1 cellular context compared by ENCODE assay signal in genomic region chr2:86439879-86440630, GRCh38.
TF ChIP-seq lines count a peak whose summit lies in the region.

No MANE protein-coding gene starts in this region.

TF ChIP-seq in H1, 55 proteins besides CTCF, POLR2A, EP300 and RAD21 (continued from another document):
- TF ChIP-seq, protein P1, sequence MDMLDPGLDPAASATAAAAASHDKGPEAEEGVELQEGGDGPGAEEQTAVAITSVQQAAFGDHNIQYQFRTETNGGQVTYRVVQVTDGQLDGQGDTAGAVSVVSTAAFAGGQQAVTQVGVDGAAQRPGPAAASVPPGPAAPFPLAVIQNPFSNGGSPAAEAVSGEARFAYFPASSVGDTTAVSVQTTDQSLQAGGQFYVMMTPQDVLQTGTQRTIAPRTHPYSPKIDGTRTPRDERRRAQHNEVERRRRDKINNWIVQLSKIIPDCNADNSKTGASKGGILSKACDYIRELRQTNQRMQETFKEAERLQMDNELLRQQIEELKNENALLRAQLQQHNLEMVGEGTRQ (IDR thresholded peaks at IDR 0.05; ENCODE audit: low read length), result no peak
- TF ChIP-seq SUZ12 (IDR thresholded peaks at IDR 0.05; ENCODE audit: low read length) (no peak), NRF1 (IDR thresholded peaks at IDR 0.05; ENCODE audit: low read depth, low read length) (no peak), JUND (IDR thresholded peaks at IDR 0.05; ENCODE audit: low read length) (no peak), TAF7 (optimal IDR thresholded peaks at IDR 0.05; ENCODE audit: borderline replicate concordance, low read depth, low read length) (no peak), ATF2 (IDR thresholded peaks at IDR 0.05; ENCODE audit: low read length) (no peak)
TF ChIP-seq in H1: peak in this region for 0.
